In genomic region chr9:38516273-38516672, GRCh38 we compare ENCODE assay signal across 8 cellular contexts.
DNase-seq lines count a peak whose midpoint lies in the region; ATAC-seq, FAIRE-seq and TF ChIP-seq lines count a peak whose summit lies in the region.
"Not testable (repeated sequence)": the region's sequence is repeated elsewhere in the genome, so short reads cannot be mapped to it uniquely, and the experiment has no call there.

No MANE protein-coding gene starts in this region.

- ATAC-seq in stimulated activated effector memory CD8-positive, alpha-beta T cell treated with anti-CD3 and anti-CD28 coated beads, Interleukin-12 subunit alpha, Interleukin-12 subunit beta, amount 100 ng/mL, for 72 hours, result peak; percentile 68

- not testable (repeated sequence) for H3K9me3 ChIP-seq in keratinocyte (ENCODE audit: control insufficient read depth, low read depth, low read length)

- FAIRE-seq in RCC 7860 (lab: Jason Lieb, UNC), result peak; percentile 89
- peak; percentile 100 for FAIRE-seq in keratinocyte (lab: Jason Lieb, UNC)

- not testable (repeated sequence) for H3K9me1 ChIP-seq in keratinocyte (ENCODE audit: control insufficient read depth, extremely low read depth, insufficient read depth, low read length)

- H3K27me3 ChIP-seq in keratinocyte (ENCODE audit: control insufficient read depth, extremely low read depth, insufficient read depth, low read length), result not testable (repeated sequence)

- not testable (repeated sequence) for H3K9me3 Mint-ChIP-seq in stimulated activated effector memory CD8-positive, alpha-beta T cell treated with anti-CD3 and anti-CD28 coated beads, Interleukin-12 subunit alpha, Interleukin-12 subunit beta, amount 100 ng/mL, for 72 hours

- not testable (repeated sequence) for H3K4me3 Mint-ChIP-seq in stimulated activated effector memory CD8-positive, alpha-beta T cell treated with anti-CD3 and anti-CD28 coated beads, Interleukin-12 subunit alpha, Interleukin-12 subunit beta, amount 100 ng/mL, for 72 hours

- H3K9ac ChIP-seq in keratinocyte (ENCODE audit: control insufficient read depth, extremely low read depth, insufficient read depth, low read length), result not testable (repeated sequence)

- H3K4me3 ChIP-seq in AG09309 (ENCODE audit: control insufficient read depth, low read depth, low read length); epithelial cell of proximal tubule (ENCODE audit: low read depth, low read length); keratinocyte (ENCODE audit: control insufficient read depth in 2 of 3, extremely low read depth in 1 of 3, insufficient read depth in 2 of 3, low read depth in 1 of 3, low read length in 3 of 3): not testable (repeated sequence)

- not testable (repeated sequence) for H3K79me2 ChIP-seq in keratinocyte (ENCODE audit: control insufficient read depth, insufficient read depth, low read length)

- not testable (repeated sequence) for H2AFZ ChIP-seq in keratinocyte (ENCODE audit: control insufficient read depth, low read length)

- not testable (repeated sequence) for TF ChIP-seq CTCF in AG09309 (IDR thresholded peaks at IDR 0.05; ENCODE audit: control insufficient read depth, insufficient read depth, low read depth, low read length, missing control alignments); epithelial cell of proximal tubule (conservative IDR thresholded peaks at IDR 0.05; ENCODE audit: low read depth, low read length); keratinocyte (optimal IDR thresholded peaks at IDR 0.05 in 1 of 3, IDR thresholded peaks at IDR 0.05 in 1 of 3, conservative IDR thresholded peaks at IDR 0.05 in 1 of 3; ENCODE audit: extremely low read depth in 1 of 3, insufficient read depth in 2 of 3, low read length in 3 of 3)

- not testable (repeated sequence) for H3K4me1 Mint-ChIP-seq in stimulated activated effector memory CD8-positive, alpha-beta T cell treated with anti-CD3 and anti-CD28 coated beads, Interleukin-12 subunit alpha, Interleukin-12 subunit beta, amount 100 ng/mL, for 72 hours

- DNase-seq in AG09309 (ENCODE audit: low read depth) (peak; percentile 25), GM04504 (ENCODE audit: low read depth) (peak; percentile 10), LoVo (ENCODE audit: low spot score) (peak; percentile 19), RCC 7860 (ENCODE audit: low spot score) (peak; percentile 13), amniotic stem cell (lab: John Stamatoyannopoulos, UW) (peak; percentile 79), epithelial cell of proximal tubule (ENCODE audit: low read depth) (peak; percentile 13), keratinocyte (ENCODE audit: low read depth, low spot score) (peak; percentile 28)
- DNase-seq in stimulated activated effector memory CD8-positive, alpha-beta T cell treated with anti-CD3 and anti-CD28 coated beads, Interleukin-12 subunit alpha, Interleukin-12 subunit beta, amount 100 ng/mL, for 72 hours (ENCODE audit: low spot score in 2 of 2), result not testable (repeated sequence)

- H3K36me3 Mint-ChIP-seq in stimulated activated effector memory CD8-positive, alpha-beta T cell treated with anti-CD3 and anti-CD28 coated beads, Interleukin-12 subunit alpha, Interleukin-12 subunit beta, amount 100 ng/mL, for 72 hours, result not testable (repeated sequence)

- dilution Hi-C loops in keratinocyte (cut with MboI; ENCODE audit: extremely low pct_ligation_motif_present, low sequenced_read_pairs), result not testable (repeated sequence)

- peak overlapping the region; percentile 67 for H3K4me2 ChIP-seq in keratinocyte (ENCODE audit: control insufficient read depth, extremely low read depth, insufficient read depth, low read depth, low read length)

- H4K20me1 ChIP-seq in keratinocyte (ENCODE audit: control insufficient read depth, extremely low read depth, insufficient read depth, low read length), result not testable (repeated sequence)

- H3K27ac ChIP-seq in keratinocyte (ENCODE audit: control insufficient read depth, insufficient read depth, low read length), result peak overlapping the region; percentile 58

- not testable (repeated sequence) for H3K4me1 ChIP-seq in keratinocyte (ENCODE audit: control insufficient read depth, extremely low read depth, insufficient read depth, low read length)

- H3K36me3 ChIP-seq in keratinocyte (ENCODE audit: control insufficient read depth in 2 of 2, extremely low read depth in 1 of 2, insufficient read depth in 2 of 2, low read length in 2 of 2), result not testable (repeated sequence)

- not testable (repeated sequence) for H3K27ac Mint-ChIP-seq in stimulated activated effector memory CD8-positive, alpha-beta T cell treated with anti-CD3 and anti-CD28 coated beads, Interleukin-12 subunit alpha, Interleukin-12 subunit beta, amount 100 ng/mL, for 72 hours
